ENCODE assay signal across 8 cellular contexts in genomic region chr11:61791737-61792309, GRCh38. TPM values are rescaled to one million over a fixed set of nuclear protein-coding genes. Genes with fewer than 3 reads are reported as not detected.
DNase-seq lines count a peak whose midpoint lies in the region; ATAC-seq lines count a peak whose summit lies in the region.

No MANE protein-coding gene starts in this region.

- H3K4me3 ChIP-seq in MG63 = peak overlapping the region; percentile 76

- no peaks in the 10 kb centered on the region for H3K9me3 ChIP-seq in MG63

- peaks cover 66% of the 10 kb centered on the region for H3K36me3 ChIP-seq in MG63

- H3K27me3 ChIP-seq in MG63 (no peaks in the 10 kb centered on the region), layer of hippocampus (ENCODE audit: control insufficient read depth, insufficient read depth, low read length) (no peaks in the 10 kb centered on the region)

- ATAC-seq in GM21381 (IDR thresholded peaks at IDR 0.05; ENCODE audit: unreplicated experiment) (peak; percentile 33), GM21447 (IDR thresholded peaks at IDR 0.05; ENCODE audit: unreplicated experiment) (no peak)

- DNase-seq in CD1c-positive myeloid dendritic cell (ENCODE audit: extremely low spot score) (peak; percentile 77), MG63 (peak; percentile 81), SW480 (ENCODE audit: low spot score) (peak; percentile 88), dedifferentiated amniotic fluid mesenchymal stem cell (ENCODE audit: extremely low spot score) (peak; percentile 91)
- DNase-seq in stimulated activated CD4-positive, alpha-beta T cell treated with anti-CD3 and anti-CD28 coated beads, Interleukin-1b, Interleukin-23, amount 100 ng/mL, for 48 hours = peak; percentile 48

- H3K27ac ChIP-seq in layer of hippocampus (ENCODE audit: low read depth, low read length) = peak overlapping the region; percentile 99

RNA-seq across cellular contexts. Expression of gene TMEM258, which starts 0.6 kb away (rescaled TPM):
- 61.8 and 88.7 TPM in 2 replicates for total RNA-seq in MG63 (2014; rRNA removed; shearing (Covaris generic); ENCODE audit: low replicate concordance)

RNA-seq across cellular contexts. Expression of gene FEN1, which starts 0.9 kb away (rescaled TPM):
- 80.9 and 85.7 TPM in 2 replicates for total RNA-seq in MG63 (2014; rRNA removed; shearing (Covaris generic); ENCODE audit: low replicate concordance)

RNA-seq across cellular contexts. Expression of gene FADS1, which starts 25.0 kb away (rescaled TPM):
- total RNA-seq in MG63 (2014; rRNA removed; shearing (Covaris generic); ENCODE audit: low replicate concordance) = 25.4 and 28.3 TPM in 2 replicates

RNA-seq across cellular contexts. Expression of gene FADS2, which starts 36.3 kb away (rescaled TPM):
- 8.1 and 22.6 TPM in 2 replicates for total RNA-seq in MG63 (2014; rRNA removed; shearing (Covaris generic); ENCODE audit: low replicate concordance)

RNA-seq across cellular contexts. Expression of gene MYRF, which starts 39.4 kb away (rescaled TPM):
- total RNA-seq in MG63 (2014; rRNA removed; shearing (Covaris generic); ENCODE audit: low replicate concordance) = 0.23 and 1.9 TPM in 2 replicates
